Comparison of ENCODE assay signal across 26 cellular contexts in genomic region chr17:1449412-1449967, GRCh38. TPM values are rescaled to one million over a fixed set of nuclear protein-coding genes. Genes with fewer than 3 reads are reported as not detected.
DNase-seq lines count a peak whose midpoint lies in the region; ATAC-seq and TF ChIP-seq lines count a peak whose summit lies in the region.
"Had no signal": no experiment of that assay in that cellular context is flagged by ENCODE, and none has a peak within 500 bp of the region (broad histone marks: within the 10 kb centered on the region; RNA-seq: fewer than 3 reads in every experiment).

No MANE protein-coding gene starts in this region.

- CTCF ChIA-PET in HEK293 (lab: Yijun Ruan, JAX), result interaction anchor here (0.6 to 1.2 kb wide), 2 partner anchors 9 to 84 kb away, joined by 3 read pairs; no protein-coding TSS in a partner anchor

- in situ Hi-C loops in gastrocnemius medialis (cut with MboI; ENCODE audit: low sequenced_read_pairs in 4 of 4), result no loop called here

- H3K27ac Mint-ChIP-seq in central memory CD8-positive, alpha-beta T cell (ENCODE audit: low read depth), result peak overlapping the region; percentile 42
- peak overlapping the region; percentile 14 for H3K27ac Mint-ChIP-seq in stimulated activated naive B cell treated with anti-CD40 and anti-IgM and Interleukin-4, amounts not matched to agents 10 μg/mL and 1 μg/mL and 100 μg/mL, for 72 hours
- H3K27ac Mint-ChIP-seq: activated CD4-positive, alpha-beta T cell treated with anti-CD3 and anti-CD28 coated beads for 36 hours; activated naive CD8-positive, alpha-beta T cell treated with anti-CD3 and anti-CD28 coated beads, Interleukin-2, amount 10 ng/mL, durations not matched to agents 7 days and 5 days; T-helper 1 cell treated with Interleukin-12 subunit alpha and Interleukin-12 subunit beta and Interleukin-4 antibody, amounts not matched to agents 30 μg/mL and 1 μg/mL, for 36 hours had no signal

- peaks cover 17 to 31% of the 10 kb centered on the region in 2 experiments for H3K36me3 ChIP-seq in HEK293 (ENCODE audit: control insufficient read depth in 2 of 2, insufficient read depth in 1 of 2, low read length in 2 of 2)
- peaks cover 2 to 8% of the 10 kb centered on the region in 2 donors for H3K36me3 ChIP-seq in lung (ENCODE audit: control insufficient read depth in 2 of 2, insufficient read depth in 2 of 2, low read length in 2 of 2)
- H3K36me3 ChIP-seq in gastrocnemius medialis, result peaks cover 0 to 6% of the 10 kb centered on the region in 2 donors

- intact Hi-C loops in gastrocnemius medialis (cut with DNase I; ENCODE audit: low total_unique reads), result loop anchor here (5.0 kb wide), 1 partner anchor 72 kb away; no protein-coding TSS in a partner anchor

- H3K4me3 ChIP-seq in HEK293 (ENCODE audit: low read depth, low read length) (no peak overlapping the region), lung (no peak overlapping the region), gastrocnemius medialis (no peak overlapping the region)
- H3K4me3 ChIP-seq: dorsolateral prefrontal cortex, tibial nerve had no signal

- ATAC-seq in central memory CD8-positive, alpha-beta T cell (replicated peaks; ENCODE audit: extremely low read depth, poor library complexity, severe bottlenecking), result no peak
- ATAC-seq in lung (ENCODE audit: insufficient read depth, low FRiP score) (peak; percentile 40), gastrocnemius medialis (no peak)
- no peak for ATAC-seq in stimulated activated naive B cell treated with anti-CD40 and anti-IgM and Interleukin-4, amounts not matched to agents 10 μg/mL and 1 μg/mL and 100 μg/mL, for 72 hours (replicated peaks)
- ATAC-seq: activated CD4-positive, alpha-beta T cell treated with anti-CD3 and anti-CD28 coated beads for 36 hours had no signal

- H3K27ac ChIP-seq in HEK293 (ENCODE audit: extremely low read depth, low read depth, low read length) (no peak overlapping the region), lung (ENCODE audit: low read depth in 1 of 2, low read length in 1 of 2) (peak overlapping the region in 1 of 2 donors; percentile 37), gastrocnemius medialis (peak overlapping the region in 2 of 4 donors; percentile 15 to 22)
- H3K27ac ChIP-seq: dorsolateral prefrontal cortex, tibial nerve had no signal

- TF ChIP-seq CTCF in HEK293 (tag by site-specific recombination; IDR thresholded peaks at IDR 0.05), result no peak
- no peak for TF ChIP-seq CTCF in lung (IDR thresholded peaks at IDR 0.05; ENCODE audit: control extremely low read depth, extremely low read depth)
- TF ChIP-seq CTCF in gastrocnemius medialis (IDR thresholded peaks at IDR 0.05 in 4 of 5, conservative IDR thresholded peaks at IDR 0.05 in 1 of 5), result no peak

- POLR2A ChIA-PET in HEK293 (lab: Yijun Ruan, JAX), result interaction anchor here (1.0 kb wide), 1 partner anchor 12 kb away, joined by 3 read pairs; no protein-coding TSS in a partner anchor

- no peaks in the 10 kb centered on the region for H3K27me3 ChIP-seq in lung (ENCODE audit: control insufficient read depth, insufficient read depth)
- no peaks in the 10 kb centered on the region for H3K27me3 ChIP-seq in gastrocnemius medialis
- H3K27me3 ChIP-seq: dorsolateral prefrontal cortex, tibial nerve had no signal

- 67 to 88% methylated on average over 5 of the region's 5 CpGs for WGBS in lung, 2 donors

- no peaks in the 10 kb centered on the region for H3K9me3 Mint-ChIP-seq in central memory CD8-positive, alpha-beta T cell
- no peaks in the 10 kb centered on the region for H3K9me3 Mint-ChIP-seq in stimulated activated naive B cell treated with anti-CD40 and anti-IgM and Interleukin-4, amounts not matched to agents 10 μg/mL and 1 μg/mL and 100 μg/mL, for 72 hours
- H3K9me3 Mint-ChIP-seq: activated naive CD8-positive, alpha-beta T cell treated with anti-CD3 and anti-CD28 coated beads, Interleukin-2, amount 10 ng/mL, durations not matched to agents 7 days and 5 days; T-helper 1 cell treated with Interleukin-12 subunit alpha and Interleukin-12 subunit beta and Interleukin-4 antibody, amounts not matched to agents 30 μg/mL and 1 μg/mL, for 36 hours had no signal

- no peak for TF ChIP-seq POLR2A in gastrocnemius medialis (IDR thresholded peaks at IDR 0.05)

- no peak overlapping the region for H3K4me3 Mint-ChIP-seq in central memory CD8-positive, alpha-beta T cell
- no peak overlapping the region for H3K4me3 Mint-ChIP-seq in stimulated activated naive B cell treated with anti-CD40 and anti-IgM and Interleukin-4, amounts not matched to agents 10 μg/mL and 1 μg/mL and 100 μg/mL, for 72 hours
- H3K4me3 Mint-ChIP-seq: activated CD4-positive, alpha-beta T cell treated with anti-CD3 and anti-CD28 coated beads for 36 hours; activated naive CD8-positive, alpha-beta T cell treated with anti-CD3 and anti-CD28 coated beads, Interleukin-2, amount 10 ng/mL, durations not matched to agents 7 days and 5 days; T-helper 1 cell treated with Interleukin-12 subunit alpha and Interleukin-12 subunit beta and Interleukin-4 antibody, amounts not matched to agents 30 μg/mL and 1 μg/mL, for 36 hours had no signal

- H3K27me3 Mint-ChIP-seq in central memory CD8-positive, alpha-beta T cell, result no peaks in the 10 kb centered on the region
- no peaks in the 10 kb centered on the region for H3K27me3 Mint-ChIP-seq in stimulated activated naive B cell treated with anti-CD40 and anti-IgM and Interleukin-4, amounts not matched to agents 10 μg/mL and 1 μg/mL and 100 μg/mL, for 72 hours
- H3K27me3 Mint-ChIP-seq: activated CD4-positive, alpha-beta T cell treated with anti-CD3 and anti-CD28 coated beads for 36 hours; activated naive CD8-positive, alpha-beta T cell treated with anti-CD3 and anti-CD28 coated beads, Interleukin-2, amount 10 ng/mL, durations not matched to agents 7 days and 5 days had no signal

- peaks cover 19% of the 10 kb centered on the region for H3K36me3 Mint-ChIP-seq in central memory CD8-positive, alpha-beta T cell (ENCODE audit: insufficient read depth)
- H3K36me3 Mint-ChIP-seq in stimulated activated naive B cell treated with anti-CD40 and anti-IgM and Interleukin-4, amounts not matched to agents 10 μg/mL and 1 μg/mL and 100 μg/mL, for 72 hours, result peaks cover 23 to 40% of the 10 kb centered on the region in 2 donors

- DNase-seq in central memory CD8-positive, alpha-beta T cell (ENCODE audit: low spot score in 2 of 2), result no peak
- DNase-seq in lung (ENCODE audit: low spot score) (peak; percentile 42), NCI-H524 treated with DMSO at 0.1 percent for 48 hours (lab: John Stamatoyannopoulos, UW) (no peak), cerebellum (ENCODE audit: low spot score) (no peak), gastrocnemius medialis (no peak), GOT3 (lab: John Stamatoyannopoulos, UW) (no peak)
- no peak for DNase-seq in stimulated activated naive B cell treated with anti-CD40 and anti-IgM and Interleukin-4, amounts not matched to agents 10 μg/mL and 1 μg/mL and 100 μg/mL, for 72 hours
- DNase-seq: activated CD4-positive, alpha-beta T cell treated with anti-CD3 and anti-CD28 coated beads for 36 hours; activated effector memory CD4-positive, alpha-beta T cell treated with anti-CD3 and anti-CD28 coated beads, Interleukin-2, amount 50 U/mL, for 16 hours; activated naive CD8-positive, alpha-beta T cell treated with anti-CD3 and anti-CD28 coated beads, Interleukin-2, amount 10 ng/mL, durations not matched to agents 7 days and 5 days; activated T-cell treated with anti-CD3 and anti-CD28 coated beads for 4 hours; C1 segment of cervical spinal cord; caudate nucleus; DND-41; dorsolateral prefrontal cortex; glutamatergic neuron; islet precursor cell; MV-4-11; NCI-H1436 treated with DMSO at 0.1 percent for 48 hours; NCI-H82; nucleus accumbens; SK-N-SH; stimulated activated CD8-positive, alpha-beta memory T cell treated with anti-CD3 and anti-CD28 coated beads, Interleukin-4, amount 100 ng/mL, for 48 hours had no signal

- no peaks in the 10 kb centered on the region for H3K9me3 ChIP-seq in HEK293 (ENCODE audit: control insufficient read depth, insufficient read depth, low read depth, low read length)
- H3K9me3 ChIP-seq in lung (ENCODE audit: control insufficient read depth in 2 of 2, insufficient read depth in 1 of 2, low read length in 1 of 2), result no peaks in the 10 kb centered on the region
- H3K9me3 ChIP-seq in gastrocnemius medialis, result no peaks in the 10 kb centered on the region
- H3K9me3 ChIP-seq: SK-N-SH, tibial nerve had no signal

- H3K4me1 ChIP-seq in HEK293 (ENCODE audit: control insufficient read depth, insufficient read depth, low read length) (peaks cover 6% of the 10 kb centered on the region), lung (ENCODE audit: control insufficient read depth in 2 of 2, insufficient read depth in 2 of 2, low read length in 2 of 2) (peaks cover 17 to 33% of the 10 kb centered on the region in 2 donors), gastrocnemius medialis (peaks cover 66% of the 10 kb centered on the region in 2 donors)

- H3K4me1 Mint-ChIP-seq in central memory CD8-positive, alpha-beta T cell, result peaks cover 43% of the 10 kb centered on the region
- H3K4me1 Mint-ChIP-seq in stimulated activated naive B cell treated with anti-CD40 and anti-IgM and Interleukin-4, amounts not matched to agents 10 μg/mL and 1 μg/mL and 100 μg/mL, for 72 hours, result peaks cover 19 to 66% of the 10 kb centered on the region in 2 donors

TF ChIP-seq in HEK293, 187 proteins besides CTCF, POLR2A, EP300 and RAD21 (continues in another document):
- no peak for TF ChIP-seq ZNF354C (tag by site-specific recombination; IDR thresholded peaks at IDR 0.05; ENCODE audit: borderline replicate concordance, low read depth)
- TF ChIP-seq SETDB1 (IDR thresholded peaks at IDR 0.05; ENCODE audit: insufficient read length, low read length), result no peak
- no peak for TF ChIP-seq BCL11B (tag by site-specific recombination; IDR thresholded peaks at IDR 0.05; ENCODE audit: low read depth)
- TF ChIP-seq ZNF701 (tag by site-specific recombination; IDR thresholded peaks at IDR 0.05), result no peak

RNA-seq across cellular contexts. Expression of gene CRK, which starts 6.5 kb away (rescaled TPM):
- total RNA-seq in lung, result 10 to 100 TPM; 62.4 to 67.5 TPM
- polyA plus RNA-seq in lung, result 10 to 100 TPM; 29.3 to 36.6 TPM
- total RNA-seq in cerebellum, result 76.1 TPM
- 10 to 100 TPM; 48.6 to 64.6 (median 56.7) TPM for total RNA-seq in gastrocnemius medialis

RNA-seq across cellular contexts. Expression of gene MYO1C, which starts 43.0 kb away (rescaled TPM):
- 100 to 1,000 TPM; 101 to 237 TPM for total RNA-seq in lung
- polyA plus RNA-seq in lung, result 10 to 100 TPM; 73.4 to 78.5 TPM
- total RNA-seq in cerebellum, result 8.8 TPM
- 10 to 100 TPM; 24.8 to 76.6 (median 58.6) TPM for total RNA-seq in gastrocnemius medialis

RNA-seq across cellular contexts. Expression of gene YWHAE, which starts 49.5 kb away (rescaled TPM):
- total RNA-seq in lung (100 to 1,000 TPM; 400 to 432 TPM), cerebellum (379 TPM), gastrocnemius medialis (1,000 to 10,000 TPM in 3 of 4 donors, 100 to 1,000 TPM in 1; 915 to 1,814 (median 1,174) TPM)
- polyA plus RNA-seq in lung, result 100 to 1,000 TPM; 348 to 390 TPM
